In genomic region chr15:84570164-84570692, GRCh38 we compare ENCODE assay signal across 8 cellular contexts. TPM values are rescaled to one million over a fixed set of nuclear protein-coding genes. Genes with fewer than 3 reads are reported as not detected.
A peak's percentile ranks its signal among the peaks of the same experiment; 100 is the strongest.
DNase-seq lines count a peak whose midpoint lies in the region; ATAC-seq and TF ChIP-seq lines count a peak whose summit lies in the region.

No MANE protein-coding gene starts in this region.

- peaks cover 2% of the 10 kb centered on the region for H3K36me3 Mint-ChIP-seq in activated CD4-positive, alpha-beta T cell treated with anti-CD3 and anti-CD28 coated beads, Interleukin-2, amount 10 ng/mL, durations not matched to agents 24 days and 14 days (ENCODE audit: low read depth)

- peak overlapping the region; percentile 82 for H3K4me3 Mint-ChIP-seq in activated CD4-positive, alpha-beta T cell treated with anti-CD3 and anti-CD28 coated beads, Interleukin-2, amount 10 ng/mL, durations not matched to agents 24 days and 14 days

- H3K4me1 ChIP-seq in lower lobe of right lung = peaks cover 9% of the 10 kb centered on the region

- intact Hi-C loops in activated CD4-positive, alpha-beta T cell treated with anti-CD3 and anti-CD28 coated beads, Interleukin-2, amount 10 ng/mL, durations not matched to agents 24 days and 14 days (cut with micrococcal nuclease) = no loop called here
- intact Hi-C loops in lower lobe of right lung (cut with DNase I) = no loop called here

- H3K9me3 ChIP-seq in lower lobe of right lung = no peaks in the 10 kb centered on the region

- H3K27me3 ChIP-seq in lower lobe of right lung (ENCODE audit: low read depth) = no peaks in the 10 kb centered on the region

- H3K4me3 ChIP-seq in lower lobe of right lung = peak overlapping the region; percentile 75

- no peak for TF ChIP-seq CTCF in lower lobe of right lung (IDR thresholded peaks at IDR 0.05)

- H3K36me3 ChIP-seq in lower lobe of right lung = no peaks in the 10 kb centered on the region

- H3K27ac Mint-ChIP-seq in activated CD4-positive, alpha-beta T cell treated with anti-CD3 and anti-CD28 coated beads, Interleukin-2, amount 10 ng/mL, durations not matched to agents 24 days and 14 days = peak overlapping the region; percentile 93

- no peaks in the 10 kb centered on the region for H3K27me3 Mint-ChIP-seq in activated CD4-positive, alpha-beta T cell treated with anti-CD3 and anti-CD28 coated beads, Interleukin-2, amount 10 ng/mL, durations not matched to agents 24 days and 14 days

- DNase-seq in ELF-1 (ENCODE audit: low read depth, low spot score) = peak; percentile 35
- DNase-seq in HuH-7 (ENCODE audit: low spot score) = peak; percentile 30
- DNase-seq in activated CD4-positive, alpha-beta T cell treated with anti-CD3 and anti-CD28 coated beads, Interleukin-2, amount 10 ng/mL, durations not matched to agents 24 days and 14 days = peak; percentile 90
- peak; percentile 35 for DNase-seq in dermis blood vessel endothelial cell
- peak; percentile 76 for DNase-seq in lower lobe of right lung
- DNase-seq in stimulated activated CD4-positive, alpha-beta T cell treated with anti-CD3 and anti-CD28 coated beads, TNF-alpha, amount 100 ng/mL, for 48 hours (ENCODE audit: low read depth in 3 of 3) = peak; percentile 11 to 25 (median 16)
- no peak for DNase-seq in cerebellum (ENCODE audit: low spot score)

- no peaks in the 10 kb centered on the region for H3K9me3 Mint-ChIP-seq in activated CD4-positive, alpha-beta T cell treated with anti-CD3 and anti-CD28 coated beads, Interleukin-2, amount 10 ng/mL, durations not matched to agents 24 days and 14 days

- ATAC-seq in lower lobe of right lung = peak; percentile 88 to 90
- ATAC-seq in HG03460 (IDR thresholded peaks at IDR 0.05; ENCODE audit: unreplicated experiment) = no peak

- H3K27ac ChIP-seq in lower lobe of right lung = peak overlapping the region; percentile 93

- peaks cover 13% of the 10 kb centered on the region for H3K4me1 Mint-ChIP-seq in activated CD4-positive, alpha-beta T cell treated with anti-CD3 and anti-CD28 coated beads, Interleukin-2, amount 10 ng/mL, durations not matched to agents 24 days and 14 days

RNA-seq across cellular contexts. Expression of gene ZSCAN2, which starts 30.6 kb away (rescaled TPM):
- 6.8 TPM in 2 replicates for total RNA-seq in activated CD4-positive, alpha-beta T cell treated with anti-CD3 and anti-CD28 coated beads, Interleukin-2, amount 10 ng/mL, durations not matched to agents 24 days and 14 days
- total RNA-seq in dermis blood vessel endothelial cell (14.5 and 18.5 TPM in 2 replicates), lower lobe of right lung (6.9 TPM), cerebellum (24.3 TPM)
